ENCODE assay signal across 28 cellular contexts in genomic region chr7:75924251-75924650, GRCh38.
"Had no signal": no experiment of that assay in that cellular context is flagged by ENCODE, and none has a peak within 500 bp of the region (broad histone marks: within the 10 kb centered on the region; RNA-seq: fewer than 3 reads in every experiment).

No MANE protein-coding gene starts in this region.

- H3K4me1 ChIP-seq: pancreas, prostate gland, uterus had no signal

- H3K36me3 Mint-ChIP-seq: natural killer cell treated with Interleukin-12 subunit alpha and Interleukin-12 subunit beta and Interleukin-15 and Interleukin-18, amount 100 ng/mL, for 72 hours; stimulated activated effector memory CD8-positive, alpha-beta T cell treated with anti-CD3 and anti-CD28 coated beads, Interleukin-12 subunit alpha, Interleukin-12 subunit beta, amount 100 ng/mL, for 72 hours had no signal

- H3K9me3 Mint-ChIP-seq: immature natural killer cell; naive thymus-derived CD4-positive, alpha-beta T cell; natural killer cell treated with Interleukin-12 subunit alpha and Interleukin-12 subunit beta and Interleukin-15 and Interleukin-18, amount 100 ng/mL, for 72 hours; neural crest cell; stimulated activated effector memory CD8-positive, alpha-beta T cell treated with anti-CD3 and anti-CD28 coated beads, Interleukin-12 subunit alpha, Interleukin-12 subunit beta, amount 100 ng/mL, for 72 hours; stimulated activated naive CD8-positive, alpha-beta T cell treated with anti-CD3 and anti-CD28 coated beads, Interleukin-15, Interleukin-2, amounts not matched to agents 100 ng/mL and 50 ng/mL, for 24 hours; type B pancreatic cell had no signal

- H3K27ac Mint-ChIP-seq: natural killer cell treated with Interleukin-12 subunit alpha and Interleukin-12 subunit beta and Interleukin-15 and Interleukin-18, amount 100 ng/mL, for 72 hours; stimulated activated effector memory CD8-positive, alpha-beta T cell treated with anti-CD3 and anti-CD28 coated beads, Interleukin-12 subunit alpha, Interleukin-12 subunit beta, amount 100 ng/mL, for 72 hours; stimulated activated naive CD8-positive, alpha-beta T cell treated with anti-CD3 and anti-CD28 coated beads, Interleukin-15, Interleukin-2, amounts not matched to agents 100 ng/mL and 50 ng/mL, for 24 hours; type B pancreatic cell had no signal

- H3K4me3 Mint-ChIP-seq: immature natural killer cell; naive thymus-derived CD4-positive, alpha-beta T cell; natural killer cell treated with Interleukin-12 subunit alpha and Interleukin-12 subunit beta and Interleukin-15 and Interleukin-18, amount 100 ng/mL, for 72 hours; neural crest cell; stimulated activated effector memory CD8-positive, alpha-beta T cell treated with anti-CD3 and anti-CD28 coated beads, Interleukin-12 subunit alpha, Interleukin-12 subunit beta, amount 100 ng/mL, for 72 hours; stimulated activated naive CD8-positive, alpha-beta T cell treated with anti-CD3 and anti-CD28 coated beads, Interleukin-15, Interleukin-2, amounts not matched to agents 100 ng/mL and 50 ng/mL, for 24 hours; type B pancreatic cell had no signal

- DNase-seq: hypothalamus; immature natural killer cell; kidney; left colon; midbrain; mucosa of descending colon; naive thymus-derived CD4-positive, alpha-beta T cell; nucleus accumbens; pancreas; retina; sigmoid colon; small intestine; spleen; stimulated activated CD4-positive, alpha-beta T cell treated with anti-CD3 and anti-CD28 coated beads, Interleukin-4, amount 100 ng/mL, for 24 hours; stimulated activated naive CD4-positive, alpha-beta T cell; uterus had no signal

- H3K27me3 Mint-ChIP-seq: naive thymus-derived CD4-positive, alpha-beta T cell; natural killer cell treated with Interleukin-12 subunit alpha and Interleukin-12 subunit beta and Interleukin-15 and Interleukin-18, amount 100 ng/mL, for 72 hours; stimulated activated naive CD8-positive, alpha-beta T cell treated with anti-CD3 and anti-CD28 coated beads, Interleukin-15, Interleukin-2, amounts not matched to agents 100 ng/mL and 50 ng/mL, for 24 hours; type B pancreatic cell had no signal

- H3K4me3 ChIP-seq: left lung, lung, mucosa of descending colon, pancreas, prostate gland, sigmoid colon, spleen, suprapubic skin, thoracic aorta, tibial nerve, uterus had no signal

- H3K27ac ChIP-seq: left lung, pancreas, prostate gland, sigmoid colon, spleen, suprapubic skin, thoracic aorta, tibial nerve, uterus had no signal

- H3K27me3 ChIP-seq: left lung, pancreas, sigmoid colon, spleen, suprapubic skin, tibial nerve, uterus had no signal

- ATAC-seq: left colon; mucosa of descending colon; naive thymus-derived CD4-positive, alpha-beta T cell; natural killer cell treated with Interleukin-12 subunit alpha and Interleukin-12 subunit beta and Interleukin-15 and Interleukin-18, amount 100 ng/mL, for 72 hours; right cardiac atrium; stimulated activated effector memory CD8-positive, alpha-beta T cell treated with anti-CD3 and anti-CD28 coated beads, Interleukin-12 subunit alpha, Interleukin-12 subunit beta, amount 100 ng/mL, for 72 hours had no signal

- H3K36me3 ChIP-seq: pancreas, prostate gland, suprapubic skin, uterus had no signal

- H3K9me3 ChIP-seq: left lung, mucosa of descending colon, pancreas, prostate gland, sigmoid colon, spleen, suprapubic skin, thoracic aorta, tibial nerve, uterus had no signal
